ENCODE assay signal across 10 cellular contexts in genomic region chr10:110852255-110852896, GRCh38. TPM values are rescaled to one million over a fixed set of nuclear protein-coding genes. Genes with fewer than 3 reads are reported as not detected.
A peak's percentile ranks its signal among the peaks of the same experiment; 100 is the strongest.
DNase-seq lines count a peak whose midpoint lies in the region; ATAC-seq, FAIRE-seq and TF ChIP-seq lines count a peak whose summit lies in the region.
"Had no signal": no experiment of that assay in that cellular context is flagged by ENCODE, and none has a peak within 500 bp of the region (broad histone marks: within the 10 kb centered on the region; RNA-seq: fewer than 3 reads in every experiment).

No MANE protein-coding gene starts in this region.

- H3K27ac ChIP-seq in OCI-LY1 (ENCODE audit: low read depth, low read length, poor library complexity, severe bottlenecking) (no peak overlapping the region), H1 (ENCODE audit: low read depth, low read length) (no peak overlapping the region)
- H3K27ac ChIP-seq: KMS-11 had no signal

- no peaks in the 10 kb centered on the region for H4K20me1 ChIP-seq in OCI-LY1 (ENCODE audit: insufficient read depth, low read length)
- H4K20me1 ChIP-seq in H1 (replicated peaks in 1 of 2; ENCODE audit: control insufficient read depth in 1 of 2, insufficient read depth in 2 of 2, low read length in 2 of 2): no peaks in the 10 kb centered on the region

- no peak for TF ChIP-seq EP300 in H1 (IDR thresholded peaks at IDR 0.05; ENCODE audit: borderline replicate concordance in 1 of 2, low read depth in 2 of 2, low read length in 2 of 2)

- no peak overlapping the region for H4K8ac ChIP-seq in H1 (ENCODE audit: extremely low read depth, insufficient read depth, low read length)

- 0 out of 2 replicates have a peak overlapping the region, but pooled peaks have one; percentile 50 for H2BK12ac ChIP-seq in H1 (ENCODE audit: low read depth, low read length)

- no peak overlapping the region for H4K91ac ChIP-seq in H1 (replicated peaks; ENCODE audit: insufficient read length, low read length)

- 0 out of 2 replicates have a peak, but pooled peaks cover under 1% of the 10 kb centered on the region for H3F3A ChIP-seq in OCI-LY1 (ENCODE audit: insufficient read depth, low read length)

- 76% methylated on average over 7 of the region's 7 CpGs; no CpG with 5 or more reads in 1 of the 2 experiments for WGBS in H1 (ENCODE audit: extremely low coverage in 1 of 2, insufficient coverage in 1 of 2, insufficient read length in 1 of 2, insufficient replicate concordance in 2 of 2, low coverage in 1 of 2, low lambda C conversion rate in 2 of 2, missing lambda C conversion rate in 1 of 2), 2 experiments

- H3K9me2 ChIP-seq in OCI-LY1 (ENCODE audit: low read depth, low read length): no peaks in the 10 kb centered on the region

- no peak overlapping the region for H2AK5ac ChIP-seq in H1 (ENCODE audit: low read depth, low read length)

- POLR2A ChIA-PET in H1 (lab: Charles Lee; ENCODE audit: partially characterized antibody): interaction anchor here (2.0 kb wide), 1 partner anchor 19 kb away, joined by 5 read pairs; the partner anchor contains the start of gene PDCD4

- H3K4me3 ChIP-seq in OCI-LY1 (ENCODE audit: low read depth, low read length, poor library complexity, severe bottlenecking) (no peak overlapping the region), H1 (ENCODE audit: extremely low read depth in 1 of 4, insufficient read depth in 2 of 4, low read depth in 3 of 4, low read length in 4 of 4) (no peak overlapping the region)

- peaks cover 53% of the 10 kb centered on the region for H3K4me1 Mint-ChIP-seq in stimulated activated memory B cell treated with anti-CD40 and anti-IgM and Interleukin-4, amounts not matched to agents 10 μg/mL and 1 μg/mL and 100 μg/mL, for 72 hours

- no peak overlapping the region for H2BK5ac ChIP-seq in H1 (ENCODE audit: low read depth, low read length)

- no peak overlapping the region for H4K5ac ChIP-seq in H1 (ENCODE audit: insufficient read length, low read depth, low read length)

- H3K23ac ChIP-seq in H1 (ENCODE audit: insufficient read length): no peak overlapping the region

- H3K36me3 Mint-ChIP-seq in stimulated activated memory B cell treated with anti-CD40 and anti-IgM and Interleukin-4, amounts not matched to agents 10 μg/mL and 1 μg/mL and 100 μg/mL, for 72 hours: no peaks in the 10 kb centered on the region

- CTCF ChIA-PET in H1 (lab: Charles Lee; ENCODE audit: partially characterized antibody): interaction anchor here (0.9 to 1.6 kb wide), 4 partner anchors 8 to 50 kb away, joined by 3 read pairs; no protein-coding TSS in a partner anchor

- H3K4me2 ChIP-seq in OCI-LY1 (ENCODE audit: low read length) (peak overlapping the region; percentile 9; the same call in 1 of the 2 replicates), H1 (ENCODE audit: insufficient read depth in 1 of 2, low read depth in 2 of 2, low read length in 2 of 2) (no peak overlapping the region)
- H3K4me2 ChIP-seq: KMS-11 had no signal

- peak; percentile 60 for DNase-seq in activated CD8-positive, alpha-beta memory T cell treated with anti-CD3 and anti-CD28 coated beads for 24 hours
- no peak for DNase-seq in activated CD8-positive, alpha-beta memory T cell treated with anti-CD3 and anti-CD28 coated beads, Interleukin-2, amount 50 U/mL, for 48 hours
- DNase-seq in H1 (ENCODE audit: low read depth in 1 of 2, low spot score in 2 of 2): peak in 1 of 2 experiments; percentile 38
- DNase-seq in nucleus accumbens (lab: John Stamatoyannopoulos, UW): no peak
- DNase-seq in foreskin melanocyte: no peak
- DNase-seq: T1000 had no signal

- no peak overlapping the region for H3K56ac ChIP-seq in H1 (replicated peaks; ENCODE audit: insufficient read length, low read depth, low read length)

- H3K79me2 ChIP-seq in OCI-LY1 (ENCODE audit: insufficient read depth, low read length) (no peaks in the 10 kb centered on the region), H1 (ENCODE audit: control insufficient read depth in 1 of 2, insufficient read depth in 2 of 2, low read length in 2 of 2) (no peaks in the 10 kb centered on the region)

- no peaks in the 10 kb centered on the region for H3K27me3 ChIP-seq in OCI-LY1 (ENCODE audit: insufficient read depth, low read length)
- H3K27me3 ChIP-seq in H1 (replicated peaks in 1 of 4; ENCODE audit: control insufficient read depth in 3 of 4, extremely low read depth in 1 of 4, insufficient read depth in 3 of 4, low read length in 3 of 4): no peaks in the 10 kb centered on the region

- H3K23me2 ChIP-seq in H1 (ENCODE audit: low read depth, low read length): no peaks in the 10 kb centered on the region

- H2BK15ac ChIP-seq in H1 (ENCODE audit: low read length): no peak overlapping the region

- TF ChIP-seq RAD21 in H1 (IDR thresholded peaks at IDR 0.05 in 1 of 2, conservative IDR thresholded peaks at IDR 0.05 in 1 of 2; ENCODE audit: low read depth in 2 of 2, low read length in 2 of 2): no peak

- H3K9me3 ChIP-seq in OCI-LY1 (ENCODE audit: low read length): no peaks in the 10 kb centered on the region
- no peaks in the 10 kb centered on the region for H3K9me3 ChIP-seq in H1 (ENCODE audit: insufficient read depth in 2 of 2, low read depth in 1 of 2, low read length in 1 of 2)

- FAIRE-seq in H1 (lab: Jason Lieb, UNC): no peak

- no peaks in the 10 kb centered on the region for H3K9me3 Mint-ChIP-seq in stimulated activated memory B cell treated with anti-CD40 and anti-IgM and Interleukin-4, amounts not matched to agents 10 μg/mL and 1 μg/mL and 100 μg/mL, for 72 hours

- no peak for TF ChIP-seq POLR2A in H1 (IDR thresholded peaks at IDR 0.05; ENCODE audit: control extremely low read depth in 1 of 2, low read depth in 2 of 2, low read length in 2 of 2)

- no peaks in the 10 kb centered on the region for H3K27me3 Mint-ChIP-seq in stimulated activated memory B cell treated with anti-CD40 and anti-IgM and Interleukin-4, amounts not matched to agents 10 μg/mL and 1 μg/mL and 100 μg/mL, for 72 hours

- no peak overlapping the region for H2BK20ac ChIP-seq in H1 (ENCODE audit: low read length)

- no peaks in the 10 kb centered on the region for H3K79me1 ChIP-seq in H1 (ENCODE audit: low read depth, low read length)

- H2AFZ ChIP-seq in OCI-LY1 (ENCODE audit: low read length) (no peak overlapping the region), H1 (ENCODE audit: low read length) (0 out of 2 replicates have a peak overlapping the region, but pooled peaks have one; percentile 38)

- H3K14ac ChIP-seq in H1 (ENCODE audit: insufficient read length): no peak overlapping the region

- no peak overlapping the region for H3K4ac ChIP-seq in H1 (replicated peaks; ENCODE audit: insufficient read length, low read depth, low read length)

- no peak overlapping the region for H2BK120ac ChIP-seq in H1 (replicated peaks; ENCODE audit: low read depth, low read length)

- peak overlapping the region; percentile 74 for H3K27ac Mint-ChIP-seq in stimulated activated memory B cell treated with anti-CD40 and anti-IgM and Interleukin-4, amounts not matched to agents 10 μg/mL and 1 μg/mL and 100 μg/mL, for 72 hours

- no peak overlapping the region for H3K18ac ChIP-seq in H1 (ENCODE audit: extremely low read depth, low read length)

- TF ChIP-seq CTCF in OCI-LY1 (IDR thresholded peaks at IDR 0.05; ENCODE audit: low read length) (no peak), H1 (IDR thresholded peaks at IDR 0.05; ENCODE audit: control extremely low read depth in 1 of 3, insufficient read depth in 1 of 3, low read depth in 1 of 3, low read length in 3 of 3) (no peak)

- H3K4me1 ChIP-seq in OCI-LY1 (ENCODE audit: insufficient read depth, low read length, severe bottlenecking): peaks cover 34% of the 10 kb centered on the region
- H3K4me1 ChIP-seq in H1 (replicated peaks in 1 of 4; ENCODE audit: control insufficient read depth in 3 of 4, insufficient read depth in 4 of 4, low read length in 3 of 4): no peaks in the 10 kb centered on the region

- H3K36me3 ChIP-seq in OCI-LY1 (ENCODE audit: insufficient read depth, low read length) (no peaks in the 10 kb centered on the region), H1 (ENCODE audit: control insufficient read depth in 2 of 4, insufficient read depth in 4 of 4, low read length in 3 of 4) (no peaks in the 10 kb centered on the region)

- no peak overlapping the region for H3K4me3 Mint-ChIP-seq in stimulated activated memory B cell treated with anti-CD40 and anti-IgM and Interleukin-4, amounts not matched to agents 10 μg/mL and 1 μg/mL and 100 μg/mL, for 72 hours

- ATAC-seq in stimulated activated memory B cell treated with anti-CD40 and anti-IgM and Interleukin-4, amounts not matched to agents 10 μg/mL and 1 μg/mL and 100 μg/mL, for 72 hours: peak; percentile 47
- no peak for ATAC-seq in HG02973 (IDR thresholded peaks at IDR 0.05; ENCODE audit: unreplicated experiment)

- no peak overlapping the region for H3K9ac ChIP-seq in OCI-LY1 (ENCODE audit: low read length)
- no peak overlapping the region for H3K9ac ChIP-seq in H1 (replicated peaks in 1 of 4; ENCODE audit: extremely low read depth in 1 of 4, low read depth in 3 of 4, low read length in 3 of 4)
- H3K9ac ChIP-seq: KMS-11 had no signal

TF ChIP-seq in H1, 55 proteins besides CTCF, POLR2A, EP300 and RAD21 (continues in another document):
- TF ChIP-seq SP2 (IDR thresholded peaks at IDR 0.05; ENCODE audit: low read length): no peak
- TF ChIP-seq BCL11A (IDR thresholded peaks at IDR 0.05; ENCODE audit: low read depth in 2 of 2, low read length in 2 of 2): no peak
- TF ChIP-seq MAFK (IDR thresholded peaks at IDR 0.05; ENCODE audit: low read depth, low read length): no peak
- no peak for TF ChIP-seq KDM1A (IDR thresholded peaks at IDR 0.05; ENCODE audit: borderline replicate concordance, low read length)
- TF ChIP-seq SAP30 (IDR thresholded peaks at IDR 0.05; ENCODE audit: insufficient read depth, insufficient replicate concordance, low read length): no peak
- TF ChIP-seq RNF2 (IDR thresholded peaks at IDR 0.05; ENCODE audit: borderline replicate concordance, low read depth, low read length, missing control alignments, poor library complexity, severe bottlenecking): no peak
- no peak for TF ChIP-seq HDAC6 (IDR thresholded peaks at IDR 0.05; ENCODE audit: low read depth, low read length)
- no peak for TF ChIP-seq BACH1 (IDR thresholded peaks at IDR 0.05; ENCODE audit: low read length)
- no peak for TF ChIP-seq NRF1 (IDR thresholded peaks at IDR 0.05; ENCODE audit: low read depth, low read length)
- TF ChIP-seq JUND (IDR thresholded peaks at IDR 0.05; ENCODE audit: low read length): no peak
- TF ChIP-seq GABPA (IDR thresholded peaks at IDR 0.05; ENCODE audit: borderline replicate concordance, insufficient read depth, low read length): no peak

RNA-seq across cellular contexts. Expression of gene PDCD4, which starts 19.4 kb away (rescaled TPM):
- total RNA-seq in H1 (2021; fragmentation: NEBNext Ultra II Directional; extraction: Animal tissue kit (Norgen Biotek cat#: 25700)): 22.8 and 26.8 TPM in 2 replicates
- 3.2 and 3.3 TPM in 2 replicates for polyA plus RNA-seq in H1 (2011; rRNA removed)
- 13.7 TPM for polyA plus RNA-seq in H1 (2011; cell fraction: cytosol; rRNA removed)
- 2.2 TPM for polyA plus RNA-seq in H1 (2011; cell fraction: nucleus; rRNA removed)
- 16.4 to 27.5 TPM (median 23.0 TPM) in 4 replicates for polyA plus RNA-seq in H1 (2012, experiment 1 of 2)
- 1.1 TPM for polyA plus RNA-seq in H1 (2012, experiment 2 of 2)
- 9.0 TPM for polyA plus RNA-seq in H1 (2013, experiment 1 of 2)
- 8.4 TPM for polyA plus RNA-seq in H1 (2013, experiment 2 of 2)
- polyA minus RNA-seq in H1 (2011; rRNA and poly(A)+ RNA removed): 4.7 and 5.2 TPM in 2 replicates
- polyA minus RNA-seq in H1 (2011; cell fraction: cytosol; rRNA and poly(A)+ RNA removed): 10.1 TPM
- polyA minus RNA-seq in H1 (2011; cell fraction: nucleus; rRNA and poly(A)+ RNA removed): 14.0 TPM
